Comparison of ENCODE assay signal across 20 cellular contexts in the genomic region with DNA sequence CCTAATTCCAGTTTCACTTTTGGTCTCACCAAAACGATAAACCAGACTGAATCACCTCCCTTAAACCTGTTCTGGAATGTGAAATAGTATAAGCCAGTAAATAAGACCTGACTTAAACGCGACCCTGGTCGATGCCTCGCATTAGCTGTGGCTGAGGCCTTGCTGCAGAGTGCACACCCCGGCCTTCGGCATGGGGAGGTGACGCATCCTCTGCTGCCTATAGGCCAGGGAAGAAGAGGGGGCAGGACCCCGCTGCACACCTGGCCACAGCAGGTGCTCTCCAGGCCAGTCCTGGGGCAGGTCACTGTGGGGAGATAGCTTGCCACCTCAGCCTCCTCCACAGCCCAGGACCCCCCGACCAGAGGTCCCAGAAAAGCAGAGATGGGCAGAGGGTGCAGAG. TPM values are rescaled to one million over a fixed set of nuclear protein-coding genes. Genes with fewer than 3 reads are reported as not detected.
DNase-seq lines count a peak whose midpoint lies in the region; ATAC-seq, FAIRE-seq and TF ChIP-seq lines count a peak whose summit lies in the region.
"Had no signal": no experiment of that assay in that cellular context is flagged by ENCODE, and none has a peak within 500 bp of the region (broad histone marks: within the 10 kb centered on the region; RNA-seq: fewer than 3 reads in every experiment).

No MANE protein-coding gene starts in this region.

- H3K79me2 ChIP-seq in OCI-LY1 (ENCODE audit: insufficient read depth, low read length) (no peaks in the 10 kb centered on the region), K562 (ENCODE audit: control insufficient read depth, insufficient read depth, low read length) (no peaks in the 10 kb centered on the region)

- no TSS peak for BruUV-seq in K562 (replicated peaks; lab: Mats Ljungman, UMichigan)

- H3K9me3 Mint-ChIP-seq in activated naive CD4-positive, alpha-beta T cell treated with anti-CD3 and anti-CD28 coated beads, Interleukin-2, amount 10 ng/mL, durations not matched to agents 7 days and 5 days = no peaks in the 10 kb centered on the region
- no peaks in the 10 kb centered on the region for H3K9me3 Mint-ChIP-seq in stimulated activated memory B cell treated with anti-CD40 and anti-IgM and Interleukin-4, amounts not matched to agents 10 μg/mL and 1 μg/mL and 100 μg/mL, for 72 hours
- H3K9me3 Mint-ChIP-seq: CD4-positive, alpha-beta T cell had no signal

- no peaks in the 10 kb centered on the region for H3K27me3 Mint-ChIP-seq in activated naive CD4-positive, alpha-beta T cell treated with anti-CD3 and anti-CD28 coated beads, Interleukin-2, amount 10 ng/mL, durations not matched to agents 7 days and 5 days
- peaks cover 25% of the 10 kb centered on the region for H3K27me3 Mint-ChIP-seq in stimulated activated memory B cell treated with anti-CD40 and anti-IgM and Interleukin-4, amounts not matched to agents 10 μg/mL and 1 μg/mL and 100 μg/mL, for 72 hours
- H3K27me3 Mint-ChIP-seq: CD4-positive, alpha-beta T cell had no signal

- H3K9me3 ChIP-seq in OCI-LY1 (ENCODE audit: low read length) (no peaks in the 10 kb centered on the region), K562 (replicated peaks; ENCODE audit: control insufficient read depth, insufficient read depth, low read depth, low read length) (no peaks in the 10 kb centered on the region)
- H3K9me3 ChIP-seq: BE2C, Caco-2 had no signal

- TF ChIP-seq CTCF in OCI-LY1 (IDR thresholded peaks at IDR 0.05; ENCODE audit: low read length) = no peak
- TF ChIP-seq CTCF in K562 (IDR thresholded peaks at IDR 0.05 in 2 of 3, conservative IDR thresholded peaks at IDR 0.05 in 1 of 3; ENCODE audit: insufficient read depth in 2 of 3, low read depth in 1 of 3, low read length in 3 of 3) = no peak

- FAIRE-seq in K562 (lab: Jason Lieb, UNC) = no peak
- FAIRE-seq: H54, HTR-8/SVneo had no signal

- no peak for TF ChIP-seq RAD21 in K562 (CRISPR knock-in tag; conservative IDR thresholded peaks at IDR 0.05 in 1 of 2, IDR thresholded peaks at IDR 0.05 in 1 of 2)

- H3K27ac ChIP-seq in OCI-LY1 (ENCODE audit: low read depth, low read length, poor library complexity, severe bottlenecking) (no peak overlapping the region), K562 (ENCODE audit: extremely low read depth, low read depth, low read length) (peak overlapping the region; percentile 45; the same call in 1 of the 3 replicates)

- H3K9me2 ChIP-seq in OCI-LY1 (ENCODE audit: low read depth, low read length) = no peaks in the 10 kb centered on the region

- no peaks in the 10 kb centered on the region for H3K9me1 ChIP-seq in K562 (ENCODE audit: control insufficient read depth, insufficient read depth, low read length)

- peak overlapping the region; percentile 20 for H3K27ac Mint-ChIP-seq in activated naive CD4-positive, alpha-beta T cell treated with anti-CD3 and anti-CD28 coated beads, Interleukin-2, amount 10 ng/mL, durations not matched to agents 7 days and 5 days
- H3K27ac Mint-ChIP-seq in stimulated activated memory B cell treated with anti-CD40 and anti-IgM and Interleukin-4, amounts not matched to agents 10 μg/mL and 1 μg/mL and 100 μg/mL, for 72 hours = peak overlapping the region; percentile 14
- H3K27ac Mint-ChIP-seq: CD4-positive, alpha-beta T cell had no signal

- no peak for TF ChIP-seq EP300 in K562 (IDR thresholded peaks at IDR 0.05; ENCODE audit: low read length)

- WGBS in K562 (ENCODE audit: insufficient coverage, low coverage, missing lambda C conversion rate) = 81% methylated on average over 8 of the region's 10 CpGs

- H3K36me3 ChIP-seq in OCI-LY1 (ENCODE audit: insufficient read depth, low read length) (no peaks in the 10 kb centered on the region), K562 (ENCODE audit: control insufficient read depth, insufficient read depth, low read length) (peaks cover 20% of the 10 kb centered on the region; the same call in 2 of the 3 replicates)

- no peak overlapping the region for H3K9ac ChIP-seq in OCI-LY1 (ENCODE audit: low read length)
- H3K9ac ChIP-seq in K562 (ENCODE audit: insufficient read depth in 1 of 2, low read depth in 2 of 2, low read length in 2 of 2) = no peak overlapping the region

- no peak for DNase-seq in activated naive CD4-positive, alpha-beta T cell treated with anti-CD3 and anti-CD28 coated beads, Interleukin-2, amount 10 ng/mL, durations not matched to agents 7 days and 5 days
- DNase-seq in activated naive CD4-positive, alpha-beta T cell treated with Interleukin-2 at 50 U/mL for 16 hours = no peak
- DNase-seq in K562 (ENCODE audit: extremely low read depth in 1 of 4, low spot score in 3 of 4) = no peak
- no peak for DNase-seq in NCI-H2029 treated with DMSO at 0.1 percent for 48 hours (lab: John Stamatoyannopoulos, UW)
- no peak for DNase-seq in DMS 273 treated with DMSO at 0.1 percent for 48 hours (lab: John Stamatoyannopoulos, UW)
- DNase-seq: BE2C, DMS153, IMR-90, NCI-H1105, NCI-H1694 treated with DMSO at 0.1 percent for 48 hours, NCI-H2107, SW 1271 had no signal

- CTCF ChIA-PET in activated naive CD4-positive, alpha-beta T cell treated with anti-CD3 and anti-CD28 coated beads, Interleukin-2, amount 10 ng/mL, durations not matched to agents 7 days and 5 days (lab: Charles Lee) = interaction anchor here (1.4 to 1.9 kb wide), 2 partner anchors 26 to 174 kb away, joined by 4 to 11 read pairs; partner anchors contain the start of gene RCE1
- CTCF ChIA-PET in K562 (lab: Yijun Ruan, JAX; ENCODE audit: low intra/inter-chr PET ratio) = interaction anchor here (0.7 kb wide), 1 partner anchor 175 kb away, joined by 3 read pairs; no protein-coding TSS in a partner anchor

- peak overlapping the region; percentile 45; the same call in 1 of the 2 replicates for H3K4me2 ChIP-seq in OCI-LY1 (ENCODE audit: low read length)
- H3K4me2 ChIP-seq in K562 (ENCODE audit: insufficient read depth, low read length) = no peak overlapping the region

- H3K4me1 Mint-ChIP-seq in activated naive CD4-positive, alpha-beta T cell treated with anti-CD3 and anti-CD28 coated beads, Interleukin-2, amount 10 ng/mL, durations not matched to agents 7 days and 5 days = peaks cover 17% of the 10 kb centered on the region
- H3K4me1 Mint-ChIP-seq in stimulated activated memory B cell treated with anti-CD40 and anti-IgM and Interleukin-4, amounts not matched to agents 10 μg/mL and 1 μg/mL and 100 μg/mL, for 72 hours = peaks cover 27% of the 10 kb centered on the region

- H4K20me1 ChIP-seq in OCI-LY1 (ENCODE audit: insufficient read depth, low read length) (no peaks in the 10 kb centered on the region), K562 (replicated peaks; ENCODE audit: control insufficient read depth, insufficient read depth, low read length) (no peaks in the 10 kb centered on the region)

- intact Hi-C loops in K562 (cut with micrococcal nuclease) = no loop called here

- H2AFZ ChIP-seq in OCI-LY1 (ENCODE audit: low read length) (no peak overlapping the region), K562 (ENCODE audit: low read depth, low read length) (0 out of 2 replicates have a peak overlapping the region, but pooled peaks have one; percentile 79)

- H3K4me3 ChIP-seq in OCI-LY1 (ENCODE audit: low read depth, low read length, poor library complexity, severe bottlenecking) (peak overlapping the region; percentile 33), K562 (no peak overlapping the region)
- H3K4me3 ChIP-seq: GM12878 had no signal

- in situ Hi-C loops in K562 (cut with MboI) = no loop called here

- no peaks in the 10 kb centered on the region for H3K36me3 Mint-ChIP-seq in activated naive CD4-positive, alpha-beta T cell treated with anti-CD3 and anti-CD28 coated beads, Interleukin-2, amount 10 ng/mL, durations not matched to agents 7 days and 5 days
- H3K36me3 Mint-ChIP-seq in stimulated activated memory B cell treated with anti-CD40 and anti-IgM and Interleukin-4, amounts not matched to agents 10 μg/mL and 1 μg/mL and 100 μg/mL, for 72 hours = no peaks in the 10 kb centered on the region

- no peak overlapping the region for H3K4me3 Mint-ChIP-seq in activated naive CD4-positive, alpha-beta T cell treated with anti-CD3 and anti-CD28 coated beads, Interleukin-2, amount 10 ng/mL, durations not matched to agents 7 days and 5 days
- no peak overlapping the region for H3K4me3 Mint-ChIP-seq in stimulated activated memory B cell treated with anti-CD40 and anti-IgM and Interleukin-4, amounts not matched to agents 10 μg/mL and 1 μg/mL and 100 μg/mL, for 72 hours
- H3K4me3 Mint-ChIP-seq: CD4-positive, alpha-beta T cell had no signal

- H3K4me1 ChIP-seq in OCI-LY1 (ENCODE audit: insufficient read depth, low read length, severe bottlenecking) (peaks cover 16% of the 10 kb centered on the region), K562 (replicated peaks in 1 of 2; ENCODE audit: control insufficient read depth in 2 of 2, insufficient read depth in 2 of 2, low read length in 2 of 2) (peaks cover 10 to 56% of the 10 kb centered on the region in 2 experiments; a peak in 4 of 5 replicates)
- H3K4me1 ChIP-seq: BE2C had no signal

- peaks cover 4% of the 10 kb centered on the region; the same call in 1 of the 2 replicates for H3K27me3 ChIP-seq in OCI-LY1 (ENCODE audit: insufficient read depth, low read length)
- H3K27me3 ChIP-seq in K562 (ENCODE audit: control insufficient read depth in 2 of 2, insufficient read depth in 2 of 2, low read length in 2 of 2) = no peaks in the 10 kb centered on the region
- H3K27me3 ChIP-seq: BE2C had no signal

- H3F3A ChIP-seq in OCI-LY1 (ENCODE audit: insufficient read depth, low read length) = no peaks in the 10 kb centered on the region

- POLR2A ChIA-PET in K562 (lab: Yijun Ruan, JAX) = no interaction called here

- no peak for TF ChIP-seq POLR2A in K562 (conservative IDR thresholded peaks at IDR 0.05)

- no peak for ATAC-seq in K562
- no peak for ATAC-seq in stimulated activated memory B cell treated with anti-CD40 and anti-IgM and Interleukin-4, amounts not matched to agents 10 μg/mL and 1 μg/mL and 100 μg/mL, for 72 hours
- no peak for ATAC-seq in GM21619 (IDR thresholded peaks at IDR 0.05; ENCODE audit: unreplicated experiment)

RNA-seq across cellular contexts. Expression of gene LRFN4, which starts 12.6 kb away (rescaled TPM):
- 6.4 and 27.6 TPM in 2 replicates for total RNA-seq in K562 (2011; cell fraction: chromatin; rRNA removed; ENCODE audit: low replicate concordance)
- 47.9 and 52.9 TPM in 2 replicates for total RNA-seq in K562 (2011; cell fraction: nucleolus; rRNA removed)
- total RNA-seq in K562 (2011; cell fraction: nucleoplasm; rRNA removed) = 13.7 and 16.8 TPM in 2 replicates
- total RNA-seq in K562 (2014; rRNA removed) (41.3 and 53.0 TPM in 2 replicates), K562 (2014; rRNA removed; fragmentation: Illumina TruSeq; extraction: Trizol) (1.1 and 1.5 TPM in 2 replicates), K562 (2015; rRNA removed; fragmentation: Illumina TruSeq; extraction: Trizol) (19.4 and 23.0 TPM in 2 replicates), K562 (2021) (59.5 and 60.1 TPM in 2 replicates)
- polyA plus RNA-seq in K562 (2011; rRNA removed) (6.7 and 11.3 TPM in 2 replicates), K562 (2014; fragmentation: Illumina TruSeq; extraction: Trizol) (1.1 and 9.0 TPM in 2 replicates), K562 (2014; fragmentation: Nextera tagmentation; extraction: Ambion mirVana) (under 1 TPM; 0.10 to 0.14 TPM), K562 (2014; rRNA removed) (31.5 and 32.3 TPM in 2 replicates)
- polyA plus RNA-seq in K562 (2011; cell fraction: cytosol; rRNA removed) = 17.4 and 75.5 TPM in 2 replicates
- polyA plus RNA-seq in K562 (2011; cell fraction: nucleus; rRNA removed) = 36.1 and 82.9 TPM in 2 replicates
- 18.4 and 21.2 TPM in 2 replicates for polyA plus RNA-seq in K562 (2012)
- 1.4 and 3.4 TPM in 2 replicates for polyA minus RNA-seq in K562 (2011; rRNA and poly(A)+ RNA removed)
- 23.3 and 29.6 TPM in 2 replicates for polyA minus RNA-seq in K562 (2011; cell fraction: cytosol; rRNA and poly(A)+ RNA removed)
- 12.9 and 13.5 TPM in 2 replicates for polyA minus RNA-seq in K562 (2011; cell fraction: nucleus; rRNA and poly(A)+ RNA removed)

RNA-seq across cellular contexts. Expression of gene RCE1, which starts 26.2 kb away (rescaled TPM):
- 20.0 and 55.8 TPM in 2 replicates for total RNA-seq in K562 (2011; cell fraction: chromatin; rRNA removed; ENCODE audit: low replicate concordance)
- total RNA-seq in K562 (2011; cell fraction: nucleolus; rRNA removed) = 76.0 and 85.1 TPM in 2 replicates
- total RNA-seq in K562 (2011; cell fraction: nucleoplasm; rRNA removed) = 47.9 and 52.4 TPM in 2 replicates
- total RNA-seq in K562 (2014; rRNA removed) = 41.3 and 41.5 TPM in 2 replicates
- 8.8 and 10.6 TPM in 2 replicates for total RNA-seq in K562 (2014; rRNA removed; fragmentation: Illumina TruSeq; extraction: Trizol)
- 17.8 and 18.7 TPM in 2 replicates for total RNA-seq in K562 (2015; rRNA removed; fragmentation: Illumina TruSeq; extraction: Trizol)
- 26.3 and 27.7 TPM in 2 replicates for total RNA-seq in K562 (2021)
- polyA plus RNA-seq in K562 (2011; rRNA removed) = 13.9 and 25.0 TPM in 2 replicates
- 36.6 and 88.7 TPM in 2 replicates for polyA plus RNA-seq in K562 (2011; cell fraction: cytosol; rRNA removed)
- polyA plus RNA-seq in K562 (2011; cell fraction: nucleus; rRNA removed) = 50.0 and 76.3 TPM in 2 replicates
- polyA plus RNA-seq in K562 (2012) = 24.5 and 28.6 TPM in 2 replicates
- polyA plus RNA-seq in K562 (2014; fragmentation: Illumina TruSeq; extraction: Trizol) = 15.1 and 20.9 TPM in 2 replicates
- 1 to 10 TPM in 1 of 2 experiments, under 1 TPM in 1; 0.75 to 3.0 TPM for polyA plus RNA-seq in K562 (2014; fragmentation: Nextera tagmentation; extraction: Ambion mirVana)
- polyA plus RNA-seq in K562 (2014; rRNA removed) = 31.1 and 31.9 TPM in 2 replicates
- polyA minus RNA-seq in K562 (2011; rRNA and poly(A)+ RNA removed) = 6.2 and 7.5 TPM in 2 replicates
- polyA minus RNA-seq in K562 (2011; cell fraction: cytosol; rRNA and poly(A)+ RNA removed) = 16.9 and 20.8 TPM in 2 replicates
- polyA minus RNA-seq in K562 (2011; cell fraction: nucleus; rRNA and poly(A)+ RNA removed) = 22.8 and 26.4 TPM in 2 replicates
